In genomic region chr11:72624496-72625201, GRCh38 we compare ENCODE assay signal across 13 cellular contexts. TPM values are rescaled to one million over a fixed set of nuclear protein-coding genes. Genes with fewer than 3 reads are reported as not detected.
DNase-seq lines count a peak whose midpoint lies in the region; ATAC-seq, FAIRE-seq and TF ChIP-seq lines count a peak whose summit lies in the region.
"Had no signal": no experiment of that assay in that cellular context is flagged by ENCODE, and none has a peak within 500 bp of the region (broad histone marks: within the 10 kb centered on the region; RNA-seq: fewer than 3 reads in every experiment).

No MANE protein-coding gene starts in this region.

- no peak for FAIRE-seq in GM12878 (lab: Jason Lieb, UNC)
- no peak for FAIRE-seq in kidney (lab: Jason Lieb, UNC)

- DNase-seq in CD1c-positive myeloid dendritic cell (ENCODE audit: extremely low spot score), result peak; percentile 42
- DNase-seq in GM12878 (ENCODE audit: low read depth, low spot score), result no peak
- DNase-seq in kidney, result no peak
- DNase-seq in sciatic nerve (ENCODE audit: low spot score), result peak; percentile 66
- DNase-seq in stimulated activated CD4-positive, alpha-beta T cell treated with anti-CD3 and anti-CD28 coated beads, Interleukin-4, amount 100 ng/mL, for 4 hours, result no peak
- DNase-seq in T-helper 2 cell, result no peak
- no peak for DNase-seq in NCI-H1048 (lab: John Stamatoyannopoulos, UW)
- DNase-seq: activated CD4-positive, alpha-beta T cell treated with anti-CD3 and anti-CD28 coated beads for 1 hour; activated naive CD4-positive, alpha-beta T cell treated with Interleukin-2 at 50 U/mL for 16 hours; MM.1S; SHP77 treated with DMSO at 0.1 percent for 48 hours had no signal

- H3K36me3 ChIP-seq in GM12878 (ENCODE audit: control insufficient read depth in 2 of 2, insufficient read depth in 2 of 2, low read length in 1 of 2), result no peaks in the 10 kb centered on the region
- H3K36me3 ChIP-seq in kidney (ENCODE audit: control insufficient read depth in 1 of 2, insufficient read depth in 2 of 2, low read length in 2 of 2), result no peaks in the 10 kb centered on the region

- RAD21 ChIA-PET in GM12878 (lab: Charles Lee; ENCODE audit: unreplicated experiment), result interaction anchor here (0.6 kb wide), 1 partner anchor 208 kb away, joined by 3 read pairs; no protein-coding TSS in a partner anchor

- no peak overlapping the region for H3K4me2 ChIP-seq in GM12878 (ENCODE audit: control insufficient read depth, insufficient read depth)

- WGBS in GM12878 (ENCODE audit: insufficient coverage, insufficient replicate concordance, low lambda C conversion rate, missing lambda C conversion rate), result 19% methylated on average over 12 of the region's 12 CpGs

- TF ChIP-seq RAD21 in GM12878 (IDR thresholded peaks at IDR 0.05; ENCODE audit: insufficient read depth, low read depth, low read length), result no peak

- H3K4me1 ChIP-seq in GM12878 (ENCODE audit: control insufficient read depth, insufficient read depth, low read length) (no peaks in the 10 kb centered on the region), kidney (ENCODE audit: control insufficient read depth in 1 of 2, insufficient read depth in 1 of 2, low read depth in 1 of 2, low read length in 2 of 2) (peaks cover 0 to 30% of the 10 kb centered on the region in 2 donors)

- TF ChIP-seq EP300 in GM12878 (IDR thresholded peaks at IDR 0.05; ENCODE audit: borderline replicate concordance in 1 of 2, control insufficient read depth in 1 of 2, low read depth in 2 of 2, low read length in 2 of 2), result no peak

- H3K4me3 ChIP-seq in GM12878 (no peak overlapping the region), kidney (ENCODE audit: low read length in 2 of 2) (no peak overlapping the region)

- H3K79me2 ChIP-seq in GM12878 (ENCODE audit: control insufficient read depth, insufficient read depth, low read length), result no peaks in the 10 kb centered on the region

- CTCF ChIA-PET in GM12878 (lab: Yijun Ruan, JAX), result interaction anchor here (0.7 kb wide), 1 partner anchor 14 kb away, joined by 3 read pairs; no protein-coding TSS in a partner anchor

- SMC1A ChIA-PET in GM12878 (lab: Charles Lee; ENCODE audit: uncharacterized antibody, unreplicated experiment), result no interaction called here

- ATAC-seq in GM12878, result no peak
- ATAC-seq in sciatic nerve, result peak; percentile 68
- ATAC-seq in GM21360 (IDR thresholded peaks at IDR 0.05; ENCODE audit: unreplicated experiment), result no peak

- no peak overlapping the region for H3K27ac ChIP-seq in GM12878 (ENCODE audit: control insufficient read depth, insufficient read depth)
- peak overlapping the region; percentile 57 to 67 for H3K27ac ChIP-seq in kidney (ENCODE audit: low read depth in 2 of 2, low read length in 2 of 2)

- intact Hi-C loops in GM12878 (cut with micrococcal nuclease; ENCODE audit: unreplicated experiment), result no loop called here
- intact Hi-C loops in kidney (cut with DNase I), result no loop called here
- intact Hi-C loops in sciatic nerve (cut with DNase I), result no loop called here

- H3K27me3 ChIP-seq in GM12878 (replicated peaks in 1 of 2; ENCODE audit: control insufficient read depth in 2 of 2, insufficient read depth in 2 of 2, low read length in 1 of 2), result peaks cover 0 to 2% of the 10 kb centered on the region in 2 experiments; a peak in 3 of 4 replicates

- H4K20me1 ChIP-seq in GM12878 (ENCODE audit: control insufficient read depth, insufficient read depth), result no peaks in the 10 kb centered on the region

- no peak for TF ChIP-seq POLR2A in GM12878 (IDR thresholded peaks at IDR 0.05; ENCODE audit: low read depth, low read length)

- BruUV-seq in GM12878 (replicated peaks; lab: Mats Ljungman, UMichigan), result no TSS peak

- H3K9me3 ChIP-seq in GM12878 (replicated peaks; ENCODE audit: control insufficient read depth, insufficient read depth, low read length), result no peaks in the 10 kb centered on the region
- no peaks in the 10 kb centered on the region for H3K9me3 ChIP-seq in kidney (ENCODE audit: control insufficient read depth in 1 of 2, low read length in 2 of 2)

- TF ChIP-seq CTCF in GM12878 (IDR thresholded peaks at IDR 0.05 in 2 of 3, conservative IDR thresholded peaks at IDR 0.05 in 1 of 3; ENCODE audit: control insufficient read depth in 2 of 3, extremely low read depth in 1 of 3, insufficient read depth in 1 of 3, low read depth in 3 of 3, low read length in 3 of 3), result no peak
- TF ChIP-seq CTCF in kidney (IDR thresholded peaks at IDR 0.05; ENCODE audit: borderline replicate concordance, extremely low read depth, insufficient read depth), result no peak

- in situ Hi-C loops in GM12878 (cut with MboI), result no loop called here

- H3K9ac ChIP-seq in GM12878 (ENCODE audit: control insufficient read depth, insufficient read depth, low read length) (no peak overlapping the region), kidney (ENCODE audit: low read length in 2 of 2) (no peak overlapping the region)

- POLR2A ChIA-PET in GM12878 (lab: Charles Lee), result no interaction called here

- H2AFZ ChIP-seq in GM12878 (ENCODE audit: control insufficient read depth, low read depth, low read length), result no peak overlapping the region

TF ChIP-seq in GM12878, 131 proteins besides CTCF, POLR2A, EP300 and RAD21:
- TF ChIP-seq BCL3 (IDR thresholded peaks at IDR 0.05; ENCODE audit: borderline replicate concordance, insufficient read depth, low read depth, low read length, poor library complexity, severe bottlenecking) (peak; percentile 91), PBX3 (IDR thresholded peaks at IDR 0.05; ENCODE audit: insufficient replicate concordance, low read depth, low read length) (peak; percentile 30), MLLT1 (IDR thresholded peaks at IDR 0.05) (no peak)

RNA-seq across cellular contexts. Expression of gene PDE2A, which starts 49.6 kb away (rescaled TPM):
- 0.31 and 0.51 TPM in 2 replicates for total RNA-seq in GM12878 (2013; cell fraction: nucleolus; rRNA removed)
- total RNA-seq in GM12878 (2014; rRNA removed) (0.33 TPM in 1 of 2 replicates, not detected in the other), GM12878 (2014; rRNA removed; fragmentation: Illumina TruSeq; extraction: Trizol) (0.05 TPM in 1 of 2 replicates, not detected in the other), GM12878 (2021) (0.15 and 0.24 TPM in 2 replicates), kidney (42.0 TPM), sciatic nerve (74.4 TPM)
- polyA plus RNA-seq in GM12878 (2011; ENCODE audit: low read depth), result 1.2 TPM
- polyA plus RNA-seq in GM12878 (2011; rRNA removed) (0.06 and 0.11 TPM in 2 replicates), GM12878 (2014; fragmentation: Illumina TruSeq; extraction: Trizol) (0.10 TPM in 1 of 2 replicates, not detected in the other), GM12878 (2014; fragmentation: Nextera tagmentation; extraction: Ambion mirVana) (not detected), GM12878 (2014; rRNA removed) (0.06 TPM in 1 of 2 replicates, not detected in the other), GM12878 (2016; fragmentation: Nextera tagmentation; extraction: Ambion mirVana) (not detected), kidney (ENCODE audit: insufficient read depth, low read depth, low replicate concordance) (12.6 TPM)
- 0.18 TPM in 2 replicates for polyA plus RNA-seq in GM12878 (2011; cell fraction: cytosol; rRNA removed)
- 0.35 and 0.49 TPM in 2 replicates for polyA plus RNA-seq in GM12878 (2011; cell fraction: nucleus; rRNA removed)
- polyA plus RNA-seq in GM12878 (2012), result 0.28 and 0.54 TPM in 2 replicates
- polyA minus RNA-seq in GM12878 (2011; rRNA and poly(A)+ RNA removed), result not detected in 2 replicates
- polyA minus RNA-seq in GM12878 (2011; cell fraction: cytosol; rRNA and poly(A)+ RNA removed), result 0.52 and 1.3 TPM in 2 replicates
- polyA minus RNA-seq in GM12878 (2011; cell fraction: nucleus; rRNA and poly(A)+ RNA removed), result 0.29 and 0.48 TPM in 2 replicates
- total RNA-seq: osteocyte had no signal

Comparison
In these comparisons a context has a peak if more than half of its experiments do, and no peak if none do; other contexts are left out.
1. DNase-seq: peak in CD1c-positive myeloid dendritic cell (single experiment) and sciatic nerve (single experiment); none in GM12878 (single experiment), kidney (single experiment), stimulated activated CD4-positive, alpha-beta T cell treated with anti-CD3 and anti-CD28 coated beads, Interleukin-4, amount 100 ng/mL, for 4 hours (0 of 2), T-helper 2 cell (0 of 5) and NCI-H1048 (single experiment).
2. RNA of gene PDE2A, which starts 49.6 kb away (total RNA-seq): 74.4 TPM in sciatic nerve (single experiment) and 42.0 TPM in kidney (single experiment); 0.05 to 0.51 TPM in GM12878; every median in the first group is over 10 times any median in the second.